ENCODE assay signal across 8 cellular contexts in the genomic region with DNA sequence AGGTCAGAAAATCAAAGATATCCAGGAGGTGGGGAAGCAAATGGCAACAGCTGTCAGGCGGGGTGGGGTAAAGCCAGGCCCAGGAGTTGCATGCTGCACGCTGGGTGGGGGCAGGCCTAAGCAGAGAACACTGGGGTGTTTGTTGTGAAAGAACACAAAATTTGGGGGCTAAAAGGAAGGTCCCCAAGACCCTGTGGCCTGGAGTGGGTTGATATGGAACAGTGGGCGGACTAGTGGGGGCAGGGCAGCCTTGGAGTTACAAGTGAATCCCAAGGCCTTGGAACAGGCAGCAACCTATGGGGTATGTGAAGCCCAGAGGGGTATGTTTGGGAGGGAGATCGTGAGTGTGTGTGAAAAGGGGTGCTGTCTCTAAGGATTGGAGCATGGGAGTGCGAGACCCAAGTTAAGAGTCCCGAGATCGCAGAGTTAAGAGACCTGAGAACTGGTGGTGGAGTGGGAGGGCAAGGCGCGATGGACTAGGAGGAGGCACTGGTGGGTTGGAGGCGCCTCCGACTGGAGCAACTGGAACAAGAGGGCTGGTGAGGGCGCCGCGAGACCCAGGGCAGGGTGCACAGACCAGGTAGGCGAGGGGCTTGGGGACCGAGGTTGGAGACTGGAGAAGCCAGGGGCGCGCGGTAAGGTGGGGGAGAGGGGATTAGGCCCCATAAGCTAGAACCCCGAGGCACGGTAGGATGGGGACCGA. TPM values are rescaled to one million over a fixed set of nuclear protein-coding genes. Genes with fewer than 3 reads are reported as not detected.
DNase-seq lines count a peak whose midpoint lies in the region; ATAC-seq, FAIRE-seq and TF ChIP-seq lines count a peak whose summit lies in the region.

No MANE protein-coding gene starts in this region.

- no peak for TF ChIP-seq POLR2A in K562 (conservative IDR thresholded peaks at IDR 0.05)

- DNase-seq in DND-41 (peak; percentile 37), GM23248 (peak; percentile 67), NCI-H510A (lab: John Stamatoyannopoulos, UW) (peak; percentile 6), K562 (ENCODE audit: extremely low read depth in 1 of 4, low spot score in 3 of 4) (peak in 2 of 4 experiments; percentile 60 to 67), islet precursor cell (peak; percentile 69), NCI-H1436 (lab: John Stamatoyannopoulos, UW) (no peak), NCI-H1092 (lab: John Stamatoyannopoulos, UW) (no peak)
- DNase-seq in stimulated activated CD4-positive, alpha-beta T cell treated with anti-CD3 and anti-CD28 coated beads, TNF-alpha, amount 100 ng/mL, for 24 hours (ENCODE audit: low read depth in 3 of 3): peak in 2 of 3 experiments; percentile 6 to 25

- H3K27me3 ChIP-seq in DND-41 (ENCODE audit: insufficient read depth, low read length, poor library complexity) (no peaks in the 10 kb centered on the region), GM23248 (replicated peaks; ENCODE audit: insufficient read depth) (no peaks in the 10 kb centered on the region), K562 (ENCODE audit: control insufficient read depth in 2 of 2, insufficient read depth in 2 of 2, low read length in 2 of 2) (no peaks in the 10 kb centered on the region)

- H3K4me1 ChIP-seq in DND-41 (ENCODE audit: insufficient read depth, low read length) (peaks cover 43% of the 10 kb centered on the region), GM23248 (ENCODE audit: insufficient read depth) (peaks cover 24% of the 10 kb centered on the region), K562 (replicated peaks in 1 of 2; ENCODE audit: control insufficient read depth in 2 of 2, insufficient read depth in 2 of 2, low read length in 2 of 2) (peaks cover 21 to 29% of the 10 kb centered on the region in 2 experiments)

- H3K27ac ChIP-seq in DND-41 (ENCODE audit: low read length) (peak overlapping the region; percentile 84), GM23248 (peak overlapping the region; percentile 93), K562 (ENCODE audit: extremely low read depth, low read depth, low read length) (peak overlapping the region; percentile 95)

- H3F3A ChIP-seq in GM23248 (ENCODE audit: insufficient read depth): no peaks in the 10 kb centered on the region

- FAIRE-seq in K562 (lab: Jason Lieb, UNC): peak; percentile 65

- TF ChIP-seq CTCF in DND-41 (IDR thresholded peaks at IDR 0.05; ENCODE audit: borderline replicate concordance, extremely low read depth, low read length, poor library complexity, severe bottlenecking): no peak
- TF ChIP-seq CTCF in K562 (IDR thresholded peaks at IDR 0.05 in 2 of 3, conservative IDR thresholded peaks at IDR 0.05 in 1 of 3; ENCODE audit: insufficient read depth in 2 of 3, low read depth in 1 of 3, low read length in 3 of 3): peak in 1 of 3 experiments; percentile 10; a peak in 1 of 6 replicates

- no peaks in the 10 kb centered on the region for H3K9me2 ChIP-seq in GM23248 (ENCODE audit: insufficient read depth)

- peak overlapping the region; percentile 95 for H3K4me2 ChIP-seq in DND-41 (ENCODE audit: insufficient read depth, low read length)
- H3K4me2 ChIP-seq in GM23248 (ENCODE audit: unreplicated experiment): peak overlapping the region; percentile 99
- H3K4me2 ChIP-seq in K562 (ENCODE audit: insufficient read depth, low read length): peak overlapping the region; percentile 93

- no peak for TF ChIP-seq EP300 in K562 (IDR thresholded peaks at IDR 0.05; ENCODE audit: low read length)

- POLR2A ChIA-PET in K562 (lab: Yijun Ruan, JAX): interaction anchor here (0.6 to 3.2 kb wide), 11 partner anchors 8 to 98 kb away, joined by 3 to 22 read pairs (median 5); a partner anchor contains a TSS

- H3K79me2 ChIP-seq in DND-41 (ENCODE audit: insufficient read depth, low read length): peaks cover 24% of the 10 kb centered on the region
- H3K79me2 ChIP-seq in GM23248 (ENCODE audit: insufficient read depth): peaks cover 48% of the 10 kb centered on the region
- peaks cover 29% of the 10 kb centered on the region for H3K79me2 ChIP-seq in K562 (ENCODE audit: control insufficient read depth, insufficient read depth, low read length)

- H3K9ac ChIP-seq in DND-41 (ENCODE audit: low read depth, low read length): peak overlapping the region; percentile 88
- H3K9ac ChIP-seq in GM23248: peak overlapping the region; percentile 99
- peak overlapping the region; percentile 96 to 97 for H3K9ac ChIP-seq in K562 (ENCODE audit: insufficient read depth in 1 of 2, low read depth in 2 of 2, low read length in 2 of 2)

- peak; percentile 35 for ATAC-seq in DND-41 (ENCODE audit: insufficient read depth, low read depth)
- ATAC-seq in K562: peak; percentile 66

- peaks cover 36% of the 10 kb centered on the region for H3K36me3 ChIP-seq in DND-41 (ENCODE audit: insufficient read depth, low read length)
- peaks cover 15% of the 10 kb centered on the region for H3K36me3 ChIP-seq in GM23248 (ENCODE audit: low read depth)
- peaks cover 69% of the 10 kb centered on the region for H3K36me3 ChIP-seq in K562 (ENCODE audit: control insufficient read depth, insufficient read depth, low read length)

- WGBS in GM23248 (ENCODE audit: low coverage in 1 of 2, low lambda C conversion rate in 2 of 2, missing lambda C conversion rate in 2 of 2), 2 experiments: 9 to 13% methylated on average over 22 of the region's 22 CpGs
- 10% methylated on average over 22 of the region's 22 CpGs for WGBS in K562 (ENCODE audit: insufficient coverage, low coverage, missing lambda C conversion rate)

- H3K9me3 ChIP-seq in DND-41 (ENCODE audit: insufficient read depth, low read length, severe bottlenecking) (no peaks in the 10 kb centered on the region), GM23248 (ENCODE audit: low read depth) (no peaks in the 10 kb centered on the region), K562 (replicated peaks; ENCODE audit: control insufficient read depth, insufficient read depth, low read depth, low read length) (no peaks in the 10 kb centered on the region)

- intact Hi-C loops in K562 (cut with micrococcal nuclease): no loop called here

- CTCF ChIA-PET in K562 (lab: Yijun Ruan, JAX; ENCODE audit: low intra/inter-chr PET ratio): interaction anchor here (0.6 to 0.7 kb wide), 2 partner anchors 17 to 119 kb away, joined by 3 to 5 read pairs; no protein-coding TSS in a partner anchor

- in situ Hi-C loops in GM23248 (cut with MboI) (no loop called here), K562 (cut with MboI) (no loop called here)

- H2AFZ ChIP-seq in DND-41 (ENCODE audit: low read depth, low read length) (peak overlapping the region; percentile 90), GM23248 (peak overlapping the region; percentile 21; the same call in 1 of the 2 replicates), K562 (ENCODE audit: low read depth, low read length) (peak overlapping the region; percentile 78)

- H3K4me3 ChIP-seq in DND-41 (ENCODE audit: low read depth in 1 of 2, low read length in 2 of 2) (peak overlapping the region; percentile 56 to 85; a peak in 3 of 4 replicates), GM23248 (peak overlapping the region; percentile 93), K562 (peak overlapping the region; percentile 73)

- peaks cover 9% of the 10 kb centered on the region for H3K9me1 ChIP-seq in K562 (ENCODE audit: control insufficient read depth, insufficient read depth, low read length)

- BruUV-seq in K562 (replicated peaks; lab: Mats Ljungman, UMichigan): no TSS peak

- TF ChIP-seq RAD21 in K562 (CRISPR knock-in tag; conservative IDR thresholded peaks at IDR 0.05 in 1 of 2, IDR thresholded peaks at IDR 0.05 in 1 of 2): no peak

- H4K20me1 ChIP-seq in DND-41 (ENCODE audit: insufficient read depth, low read length) (no peaks in the 10 kb centered on the region), GM23248 (ENCODE audit: insufficient read depth) (no peaks in the 10 kb centered on the region), K562 (replicated peaks; ENCODE audit: control insufficient read depth, insufficient read depth, low read length) (no peaks in the 10 kb centered on the region)

RNA-seq across cellular contexts. Expression of a gene that starts 0.7 kb away (rescaled TPM):
- 50.1 and 54.1 TPM in 2 replicates for total RNA-seq in GM23248 (2014; rRNA removed; shearing (Covaris generic))
- 21.8 and 23.7 TPM in 2 replicates for polyA plus RNA-seq in GM23248 (2016; fragmentation: Nextera tagmentation; extraction: Ambion mirVana)
- total RNA-seq in K562 (2011; cell fraction: chromatin; rRNA removed; ENCODE audit: low replicate concordance): 70.4 and 175 TPM in 2 replicates
- 86.6 and 96.7 TPM in 2 replicates for total RNA-seq in K562 (2011; cell fraction: nucleolus; rRNA removed)
- total RNA-seq in K562 (2011; cell fraction: nucleoplasm; rRNA removed): 50.5 and 66.0 TPM in 2 replicates
- 8.6 and 10.9 TPM in 2 replicates for total RNA-seq in K562 (2014; rRNA removed)
- 3.7 and 4.8 TPM in 2 replicates for total RNA-seq in K562 (2014; rRNA removed; fragmentation: Illumina TruSeq; extraction: Trizol)
- 8.0 and 8.3 TPM in 2 replicates for total RNA-seq in K562 (2015; rRNA removed; fragmentation: Illumina TruSeq; extraction: Trizol)
- 13.5 and 14.7 TPM in 2 replicates for total RNA-seq in K562 (2021)
- 20.1 and 40.1 TPM in 2 replicates for polyA plus RNA-seq in K562 (2011; rRNA removed)
- polyA plus RNA-seq in K562 (2011; cell fraction: cytosol; rRNA removed): 28.7 and 31.1 TPM in 2 replicates
- 166 and 186 TPM in 2 replicates for polyA plus RNA-seq in K562 (2011; cell fraction: nucleus; rRNA removed)
- 16.0 and 41.6 TPM in 2 replicates for polyA plus RNA-seq in K562 (2012)
- polyA plus RNA-seq in K562 (2014; fragmentation: Illumina TruSeq; extraction: Trizol): 10.2 and 10.4 TPM in 2 replicates
- under 1 TPM; 0.44 to 0.74 TPM for polyA plus RNA-seq in K562 (2014; fragmentation: Nextera tagmentation; extraction: Ambion mirVana)
- 11.9 and 14.3 TPM in 2 replicates for polyA plus RNA-seq in K562 (2014; rRNA removed)
- 23.5 and 28.2 TPM in 2 replicates for polyA minus RNA-seq in K562 (2011; rRNA and poly(A)+ RNA removed)
- polyA minus RNA-seq in K562 (2011; cell fraction: cytosol; rRNA and poly(A)+ RNA removed): 16.0 and 23.6 TPM in 2 replicates
- polyA minus RNA-seq in K562 (2011; cell fraction: nucleus; rRNA and poly(A)+ RNA removed): 33.4 and 49.4 TPM in 2 replicates

RNA-seq across cellular contexts. Expression of a gene that starts 6.2 kb away (rescaled TPM):
- 18.5 and 19.7 TPM in 2 replicates for total RNA-seq in GM23248 (2014; rRNA removed; shearing (Covaris generic))
- polyA plus RNA-seq in GM23248 (2016; fragmentation: Nextera tagmentation; extraction: Ambion mirVana): 71.9 and 78.0 TPM in 2 replicates
- 55.0 and 103 TPM in 2 replicates for total RNA-seq in K562 (2011; cell fraction: chromatin; rRNA removed; ENCODE audit: low replicate concordance)
- total RNA-seq in K562 (2011; cell fraction: nucleolus; rRNA removed): 75.3 and 93.7 TPM in 2 replicates
- total RNA-seq in K562 (2011; cell fraction: nucleoplasm; rRNA removed): 73.5 and 75.7 TPM in 2 replicates
- total RNA-seq in K562 (2014; rRNA removed): 87.3 and 125 TPM in 2 replicates
- 95.4 and 98.5 TPM in 2 replicates for total RNA-seq in K562 (2014; rRNA removed; fragmentation: Illumina TruSeq; extraction: Trizol)
- total RNA-seq in K562 (2015; rRNA removed; fragmentation: Illumina TruSeq; extraction: Trizol): 121 and 125 TPM in 2 replicates
- 254 and 262 TPM in 2 replicates for total RNA-seq in K562 (2021)
- polyA plus RNA-seq in K562 (2011; rRNA removed): 80.6 and 130 TPM in 2 replicates
- 93.9 and 148 TPM in 2 replicates for polyA plus RNA-seq in K562 (2011; cell fraction: cytosol; rRNA removed)
- polyA plus RNA-seq in K562 (2011; cell fraction: nucleus; rRNA removed): 109 and 125 TPM in 2 replicates
- 159 and 194 TPM in 2 replicates for polyA plus RNA-seq in K562 (2012)
- 195 and 200 TPM in 2 replicates for polyA plus RNA-seq in K562 (2014; fragmentation: Illumina TruSeq; extraction: Trizol)
- 100 to 1,000 TPM in 1 of 2 experiments, 10 to 100 TPM in 1; 63.1 to 130 TPM for polyA plus RNA-seq in K562 (2014; fragmentation: Nextera tagmentation; extraction: Ambion mirVana)
- polyA plus RNA-seq in K562 (2014; rRNA removed): 131 and 157 TPM in 2 replicates
- polyA minus RNA-seq in K562 (2011; rRNA and poly(A)+ RNA removed): 55.0 and 56.7 TPM in 2 replicates
- 65.4 and 78.7 TPM in 2 replicates for polyA minus RNA-seq in K562 (2011; cell fraction: cytosol; rRNA and poly(A)+ RNA removed)
- 19.1 and 29.4 TPM in 2 replicates for polyA minus RNA-seq in K562 (2011; cell fraction: nucleus; rRNA and poly(A)+ RNA removed)

RNA-seq across cellular contexts. Expression of a gene that starts 6.4 kb away (rescaled TPM):
- total RNA-seq in GM23248 (2014; rRNA removed; shearing (Covaris generic)): 15.0 and 32.2 TPM in 2 replicates
- polyA plus RNA-seq in GM23248 (2016; fragmentation: Nextera tagmentation; extraction: Ambion mirVana) (10.4 and 10.7 TPM in 2 replicates), K562 (2011; rRNA removed) (13.0 and 28.0 TPM in 2 replicates), K562 (2014; fragmentation: Illumina TruSeq; extraction: Trizol) (7.4 and 7.7 TPM in 2 replicates), K562 (2014; fragmentation: Nextera tagmentation; extraction: Ambion mirVana) (1 to 10 TPM; 1.7 to 3.0 TPM), K562 (2014; rRNA removed) (8.5 and 16.2 TPM in 2 replicates)
- total RNA-seq in K562 (2011; cell fraction: chromatin; rRNA removed; ENCODE audit: low replicate concordance): 66.5 and 104 TPM in 2 replicates
- 57.0 and 62.8 TPM in 2 replicates for total RNA-seq in K562 (2011; cell fraction: nucleolus; rRNA removed)
- 55.2 and 63.2 TPM in 2 replicates for total RNA-seq in K562 (2011; cell fraction: nucleoplasm; rRNA removed)
- total RNA-seq in K562 (2014; rRNA removed) (7.8 and 8.2 TPM in 2 replicates), K562 (2014; rRNA removed; fragmentation: Illumina TruSeq; extraction: Trizol) (3.5 and 5.9 TPM in 2 replicates), K562 (2015; rRNA removed; fragmentation: Illumina TruSeq; extraction: Trizol) (5.7 TPM in 2 replicates), K562 (2021) (12.7 and 14.3 TPM in 2 replicates)
- 8.8 and 11.0 TPM in 2 replicates for polyA plus RNA-seq in K562 (2011; cell fraction: cytosol; rRNA removed)
- polyA plus RNA-seq in K562 (2011; cell fraction: nucleus; rRNA removed): 61.4 and 88.8 TPM in 2 replicates
- polyA plus RNA-seq in K562 (2012): 10.2 and 26.7 TPM in 2 replicates
- polyA minus RNA-seq in K562 (2011; rRNA and poly(A)+ RNA removed): 8.1 and 12.4 TPM in 2 replicates
- polyA minus RNA-seq in K562 (2011; cell fraction: cytosol; rRNA and poly(A)+ RNA removed): 4.9 and 7.6 TPM in 2 replicates
- 13.9 and 24.8 TPM in 2 replicates for polyA minus RNA-seq in K562 (2011; cell fraction: nucleus; rRNA and poly(A)+ RNA removed)

RNA-seq across cellular contexts. Expression of a gene that starts 23.1 kb away (rescaled TPM):
- 146 and 162 TPM in 2 replicates for total RNA-seq in GM23248 (2014; rRNA removed; shearing (Covaris generic))
- polyA plus RNA-seq in GM23248 (2016; fragmentation: Nextera tagmentation; extraction: Ambion mirVana) (110 and 113 TPM in 2 replicates), K562 (2011; rRNA removed) (5.2 and 11.2 TPM in 2 replicates), K562 (2014; fragmentation: Illumina TruSeq; extraction: Trizol) (3.9 and 4.6 TPM in 2 replicates), K562 (2014; fragmentation: Nextera tagmentation; extraction: Ambion mirVana) (under 1 TPM; 0.20 to 0.24 TPM), K562 (2014; rRNA removed) (4.2 and 4.7 TPM in 2 replicates)
- 22.2 and 40.3 TPM in 2 replicates for total RNA-seq in K562 (2011; cell fraction: chromatin; rRNA removed; ENCODE audit: low replicate concordance)
- total RNA-seq in K562 (2011; cell fraction: nucleolus; rRNA removed): 21.8 and 28.2 TPM in 2 replicates
- 25.1 and 31.5 TPM in 2 replicates for total RNA-seq in K562 (2011; cell fraction: nucleoplasm; rRNA removed)
- total RNA-seq in K562 (2014; rRNA removed) (4.2 and 5.5 TPM in 2 replicates), K562 (2014; rRNA removed; fragmentation: Illumina TruSeq; extraction: Trizol) (2.8 and 3.6 TPM in 2 replicates), K562 (2015; rRNA removed; fragmentation: Illumina TruSeq; extraction: Trizol) (3.8 and 4.5 TPM in 2 replicates), K562 (2021) (6.8 and 7.3 TPM in 2 replicates)
- 7.6 and 9.5 TPM in 2 replicates for polyA plus RNA-seq in K562 (2011; cell fraction: cytosol; rRNA removed)
- polyA plus RNA-seq in K562 (2011; cell fraction: nucleus; rRNA removed): 20.2 and 31.7 TPM in 2 replicates
- polyA plus RNA-seq in K562 (2012): 6.4 and 11.6 TPM in 2 replicates
- 6.3 and 6.5 TPM in 2 replicates for polyA minus RNA-seq in K562 (2011; rRNA and poly(A)+ RNA removed)
- 6.1 and 9.0 TPM in 2 replicates for polyA minus RNA-seq in K562 (2011; cell fraction: cytosol; rRNA and poly(A)+ RNA removed)
- polyA minus RNA-seq in K562 (2011; cell fraction: nucleus; rRNA and poly(A)+ RNA removed): 7.5 and 12.9 TPM in 2 replicates

RNA-seq across cellular contexts. Expression of a gene that starts 31.6 kb away (rescaled TPM):
- total RNA-seq in GM23248 (2014; rRNA removed; shearing (Covaris generic)): 45.0 and 58.3 TPM in 2 replicates
- polyA plus RNA-seq in GM23248 (2016; fragmentation: Nextera tagmentation; extraction: Ambion mirVana) (71.6 and 74.3 TPM in 2 replicates), K562 (2011; rRNA removed) (68.4 and 83.5 TPM in 2 replicates), K562 (2014; fragmentation: Illumina TruSeq; extraction: Trizol) (93.6 and 114 TPM in 2 replicates), K562 (2014; fragmentation: Nextera tagmentation; extraction: Ambion mirVana) (10 to 100 TPM; 27.6 to 31.7 TPM), K562 (2014; rRNA removed) (129 and 132 TPM in 2 replicates)
- total RNA-seq in K562 (2011; cell fraction: chromatin; rRNA removed; ENCODE audit: low replicate concordance): 51.0 and 53.5 TPM in 2 replicates
- total RNA-seq in K562 (2011; cell fraction: nucleolus; rRNA removed): 31.8 and 33.4 TPM in 2 replicates
- 45.2 and 57.8 TPM in 2 replicates for total RNA-seq in K562 (2011; cell fraction: nucleoplasm; rRNA removed)
- total RNA-seq in K562 (2014; rRNA removed) (133 and 150 TPM in 2 replicates), K562 (2014; rRNA removed; fragmentation: Illumina TruSeq; extraction: Trizol) (138 and 143 TPM in 2 replicates), K562 (2015; rRNA removed; fragmentation: Illumina TruSeq; extraction: Trizol) (143 and 144 TPM in 2 replicates), K562 (2021) (101 TPM in 2 replicates)
- 47.5 and 48.7 TPM in 2 replicates for polyA plus RNA-seq in K562 (2011; cell fraction: cytosol; rRNA removed)
- polyA plus RNA-seq in K562 (2011; cell fraction: nucleus; rRNA removed): 27.9 and 28.0 TPM in 2 replicates
- 72.2 and 89.9 TPM in 2 replicates for polyA plus RNA-seq in K562 (2012)
- 84.8 and 92.8 TPM in 2 replicates for polyA minus RNA-seq in K562 (2011; rRNA and poly(A)+ RNA removed)
- 31.9 and 35.8 TPM in 2 replicates for polyA minus RNA-seq in K562 (2011; cell fraction: cytosol; rRNA and poly(A)+ RNA removed)
- 14.8 and 22.3 TPM in 2 replicates for polyA minus RNA-seq in K562 (2011; cell fraction: nucleus; rRNA and poly(A)+ RNA removed)

Comparison
In these comparisons a context has a peak if more than half of its experiments do, and no peak if none do; other contexts are left out.
1. DNase-seq: peak in DND-41 (single experiment), GM23248 (single experiment), NCI-H510A (single experiment), islet precursor cell (single experiment) and stimulated activated CD4-positive, alpha-beta T cell treated with anti-CD3 and anti-CD28 coated beads, TNF-alpha, amount 100 ng/mL, for 24 hours (2 of 3); none in NCI-H1436 (single experiment) and NCI-H1092 (single experiment).
2. H2AFZ ChIP-seq: peak in every context shown above with its lines; median percentile 90 in DND-41; 78 in K562; 21 in GM23248.
3. Peak in every context shown above with its lines, with median percentiles within 50 percentile points of each other: H3K27ac ChIP-seq, H3K4me2 ChIP-seq, H3K4me3 ChIP-seq and H3K9ac ChIP-seq.